In the genomic region with DNA sequence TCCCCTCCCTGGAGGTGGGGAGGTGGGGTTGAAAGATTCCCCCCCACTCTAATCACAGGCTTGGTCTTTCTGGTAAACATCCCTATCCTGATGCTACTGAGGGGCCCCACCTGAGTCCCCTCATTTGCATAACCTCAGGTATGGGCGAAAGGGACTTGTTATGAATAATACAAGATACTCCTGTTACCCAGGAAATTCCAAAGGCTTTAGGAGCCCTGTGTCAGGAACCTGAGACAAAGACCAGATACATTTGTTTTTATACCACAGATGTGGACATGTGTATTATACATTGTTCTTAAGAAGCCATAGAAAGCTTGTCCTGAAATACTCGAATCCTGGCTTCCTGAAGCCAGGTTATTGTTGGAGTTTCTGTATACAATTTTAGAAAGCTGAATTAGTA, we compare ENCODE assay signal across 22 cellular contexts.
DNase-seq lines count a peak whose midpoint lies in the region; ATAC-seq, FAIRE-seq and TF ChIP-seq lines count a peak whose summit lies in the region.
"Had no signal": no experiment of that assay in that cellular context is flagged by ENCODE, and none has a peak within 500 bp of the region (broad histone marks: within the 10 kb centered on the region; RNA-seq: fewer than 3 reads in every experiment).

No MANE protein-coding gene starts in this region.

- H3K4me1 ChIP-seq in foreskin keratinocyte (peaks cover 57% of the 10 kb centered on the region), trophoblast cell (ENCODE audit: control insufficient read depth in 1 of 2, insufficient read depth in 2 of 2, low read length in 2 of 2) (peaks cover 11 to 13% of the 10 kb centered on the region in 2 experiments), heart right ventricle (peaks cover 0 to 62% (median 33%) of the 10 kb centered on the region in 9 donors)

- no peak overlapping the region for H3K9ac ChIP-seq in trophoblast cell (ENCODE audit: low read length)

- ATAC-seq in foreskin keratinocyte = no peak
- no peak for ATAC-seq in heart right ventricle
- ATAC-seq in HG03565 (IDR thresholded peaks at IDR 0.05; ENCODE audit: unreplicated experiment) = no peak
- ATAC-seq: HCT116 had no signal

- no peak overlapping the region for H3K4me2 ChIP-seq in trophoblast cell (ENCODE audit: low read length)

- no CpG with 5 or more reads among the region's 2 CpGs for WGBS in trophoblast cell (ENCODE audit: extremely low coverage, insufficient coverage, insufficient read length)
- WGBS in heart right ventricle, 2 donors = 70 to 88% methylated on average over 2 of the region's 2 CpGs

- CTCF ChIA-PET in RWPE1 (lab: Yijun Ruan, JAX) = interaction anchor here (0.6 kb wide), 1 partner anchor 1371 kb away, joined by 3 read pairs; no protein-coding TSS in a partner anchor

- FAIRE-seq in bronchial epithelial cell (lab: Jason Lieb, UNC) = no peak
- FAIRE-seq: A204.1, G401.6, GM12891, GM19239 had no signal

- H3K14ac ChIP-seq in trophoblast cell (ENCODE audit: low read length) = no peak overlapping the region

- H3K23ac ChIP-seq in trophoblast cell (ENCODE audit: low read length) = no peak overlapping the region

- POLR2A ChIA-PET in RWPE1 (lab: Yijun Ruan, JAX; ENCODE audit: low non-redundant PET) = no interaction called here

- no peak for DNase-seq in RWPE1 (ENCODE audit: low spot score)
- peak; percentile 55 for DNase-seq in bronchial epithelial cell (ENCODE audit: low read depth)
- DNase-seq in foreskin keratinocyte = no peak
- DNase-seq in trophoblast cell = no peak
- no peak for DNase-seq in heart right ventricle
- DNase-seq in substantia nigra (lab: John Stamatoyannopoulos, UW) = no peak
- DNase-seq: ACHN; BE2C; C1 segment of cervical spinal cord; CD4-positive, CD25-positive, alpha-beta regulatory T cell; CD8-positive, alpha-beta memory T cell; COR-L47; DMS 273 treated with DMSO at 0.1 percent for 48 hours; GOT3; H7; HFFc6 had no signal

- no peaks in the 10 kb centered on the region for H3K9me3 ChIP-seq in trophoblast cell (ENCODE audit: insufficient read depth, low read depth, low read length)
- H3K9me3 ChIP-seq in heart right ventricle = no peaks in the 10 kb centered on the region
- H3K9me3 ChIP-seq: BE2C had no signal

- H4K91ac ChIP-seq in trophoblast cell (ENCODE audit: low read depth, low read length) = no peak overlapping the region

- no peak overlapping the region for H3K18ac ChIP-seq in trophoblast cell (ENCODE audit: low read length)

- H3K79me1 ChIP-seq in trophoblast cell (ENCODE audit: low read length) = peaks cover 2% of the 10 kb centered on the region

- no peak overlapping the region for H4K12ac ChIP-seq in trophoblast cell (ENCODE audit: low read depth, low read length)

- no peak overlapping the region for H2BK5ac ChIP-seq in trophoblast cell (ENCODE audit: low read depth, low read length, poor library complexity)

- H2BK12ac ChIP-seq in trophoblast cell (ENCODE audit: low read length) = no peak overlapping the region

- H3K4ac ChIP-seq in trophoblast cell (ENCODE audit: low read depth, low read length) = peak overlapping the region; percentile 37

- no peak overlapping the region for H2BK120ac ChIP-seq in trophoblast cell (ENCODE audit: insufficient read depth, low read length, poor library complexity)

- H3K4me3 ChIP-seq in bronchial epithelial cell (ENCODE audit: low read depth, low read length) (no peak overlapping the region), trophoblast cell (ENCODE audit: low read depth, low read length) (no peak overlapping the region), heart right ventricle (no peak overlapping the region)

- no peak overlapping the region for H4K8ac ChIP-seq in trophoblast cell (ENCODE audit: low read depth, low read length)

- H3K79me2 ChIP-seq in trophoblast cell (ENCODE audit: control insufficient read depth, insufficient read depth, low read length, poor library complexity) = peaks cover 9% of the 10 kb centered on the region

- H3K36me3 ChIP-seq in bronchial epithelial cell (ENCODE audit: control insufficient read depth, insufficient read depth, low read length) = peaks cover 3% of the 10 kb centered on the region
- H3K36me3 ChIP-seq in trophoblast cell (ENCODE audit: control insufficient read depth in 1 of 2, insufficient read depth in 2 of 2, low read length in 2 of 2) = peaks cover 3 to 4% of the 10 kb centered on the region in 2 experiments
- H3K36me3 ChIP-seq in heart right ventricle = no peaks in the 10 kb centered on the region

- H3K27ac ChIP-seq in RWPE1 (0 out of 2 replicates have a peak overlapping the region, but pooled peaks have one; percentile 17), foreskin keratinocyte (peak overlapping the region; percentile 34), trophoblast cell (ENCODE audit: low read depth, low read length) (no peak overlapping the region), heart right ventricle (peak overlapping the region in 1 of 10 donors; percentile 0), substantia nigra (ENCODE audit: low read depth, low read length, poor library complexity, severe bottlenecking) (no peak overlapping the region)

- TF ChIP-seq CTCF in RWPE1 (conservative IDR thresholded peaks at IDR 0.05; ENCODE audit: low read depth) (no peak), bronchial epithelial cell (IDR thresholded peaks at IDR 0.05; ENCODE audit: insufficient read depth, low read length, severe bottlenecking) (no peak), foreskin keratinocyte (conservative IDR thresholded peaks at IDR 0.05) (no peak), heart right ventricle (IDR thresholded peaks at IDR 0.05) (no peak)

- no peaks in the 10 kb centered on the region for H3K27me3 ChIP-seq in bronchial epithelial cell (ENCODE audit: control insufficient read depth, insufficient read depth, low read length)
- no peaks in the 10 kb centered on the region for H3K27me3 ChIP-seq in foreskin keratinocyte
- H3K27me3 ChIP-seq in trophoblast cell (ENCODE audit: insufficient read depth, low read length) = no peaks in the 10 kb centered on the region
- no peaks in the 10 kb centered on the region for H3K27me3 ChIP-seq in heart right ventricle
- H3K27me3 ChIP-seq: BE2C had no signal

- H2AK5ac ChIP-seq in trophoblast cell (ENCODE audit: low read length) = no peak overlapping the region

- H2AFZ ChIP-seq in trophoblast cell (ENCODE audit: insufficient read depth, low read length, poor library complexity) = no peak overlapping the region

- intact Hi-C loops in heart right ventricle (cut with DNase I) = loop anchor here in 1 of 10 donors (5.0 kb wide), 1 partner anchor 61 kb away; a partner anchor contains a TSS

Comparison
In these comparisons a context has a peak if more than half of its experiments do, and no peak if none do; other contexts are left out.
1. H3K27ac ChIP-seq: peak in RWPE1 (single experiment) and foreskin keratinocyte (single experiment); none in trophoblast cell (single experiment) and substantia nigra (single experiment).